1 cellular context compared by ENCODE assay signal in the genomic region with DNA sequence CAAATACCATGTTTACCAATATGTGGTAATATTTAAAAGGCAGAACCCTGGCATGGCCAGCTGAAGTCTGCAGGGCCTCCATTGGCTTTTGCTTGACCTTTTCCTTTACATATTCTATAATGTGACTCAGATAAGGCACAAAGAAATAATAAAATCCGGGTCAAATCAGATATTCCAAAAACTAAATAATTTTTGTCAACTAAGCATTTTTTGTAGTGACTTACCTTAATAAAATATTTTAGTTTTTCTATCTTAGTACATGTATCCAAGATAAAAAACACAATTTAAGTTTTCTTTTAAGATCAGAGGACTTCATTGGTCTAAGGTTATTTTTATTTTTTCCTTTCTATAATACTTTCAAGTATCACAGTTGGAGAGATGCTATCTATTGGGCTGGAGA.
TF ChIP-seq lines count a peak whose summit lies in the region.

No MANE protein-coding gene starts in this region.

TF ChIP-seq in K562, 482 proteins besides CTCF, POLR2A, EP300 and RAD21 (continued from another document and continues in another):
- TF ChIP-seq, protein P1, sequence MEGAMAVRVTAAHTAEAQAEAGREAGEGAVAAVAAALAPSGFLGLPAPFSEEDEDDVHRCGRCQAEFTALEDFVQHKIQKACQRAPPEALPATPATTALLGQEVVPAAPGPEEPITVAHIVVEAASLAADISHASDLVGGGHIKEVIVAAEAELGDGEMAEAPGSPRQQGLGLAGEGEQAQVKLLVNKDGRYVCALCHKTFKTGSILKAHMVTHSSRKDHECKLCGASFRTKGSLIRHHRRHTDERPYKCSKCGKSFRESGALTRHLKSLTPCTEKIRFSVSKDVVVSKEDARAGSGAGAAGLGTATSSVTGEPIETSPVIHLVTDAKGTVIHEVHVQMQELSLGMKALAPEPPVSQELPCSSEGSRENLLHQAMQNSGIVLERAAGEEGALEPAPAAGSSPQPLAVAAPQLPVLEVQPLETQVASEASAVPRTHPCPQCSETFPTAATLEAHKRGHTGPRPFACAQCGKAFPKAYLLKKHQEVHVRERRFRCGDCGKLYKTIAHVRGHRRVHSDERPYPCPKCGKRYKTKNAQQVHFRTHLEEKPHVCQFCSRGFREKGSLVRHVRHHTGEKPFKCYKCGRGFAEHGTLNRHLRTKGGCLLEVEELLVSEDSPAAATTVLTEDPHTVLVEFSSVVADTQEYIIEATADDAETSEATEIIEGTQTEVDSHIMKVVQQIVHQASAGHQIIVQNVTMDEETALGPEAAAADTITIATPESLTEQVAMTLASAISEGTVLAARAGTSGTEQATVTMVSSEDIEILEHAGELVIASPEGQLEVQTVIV (CRISPR knock-in tag; IDR thresholded peaks at IDR 0.05; ENCODE audit: borderline replicate concordance): no peak
- no peak for TF ChIP-seq ETV6 (IDR thresholded peaks at IDR 0.05; ENCODE audit: borderline replicate concordance in 1 of 2, low read depth in 2 of 2, low read length in 1 of 2)
- no peak for TF ChIP-seq ETV6 (CRISPR knock-in tag; IDR thresholded peaks at IDR 0.05; ENCODE audit: borderline replicate concordance)
- no peak for TF ChIP-seq POLR2AphosphoS2 (IDR thresholded peaks at IDR 0.05; ENCODE audit: low read length)
- no peak for TF ChIP-seq TCF3 (CRISPR knock-in tag; IDR thresholded peaks at IDR 0.05)
- no peak for TF ChIP-seq RBBP5 (IDR thresholded peaks at IDR 0.05; ENCODE audit: borderline replicate concordance, insufficient read depth, low read length, poor library complexity, severe bottlenecking)
- no peak for TF ChIP-seq HNRNPH1 (optimal IDR thresholded peaks at IDR 0.05; ENCODE audit: low read depth, low read length)
- no peak for TF ChIP-seq SRSF3 (IDR thresholded peaks at IDR 0.05; ENCODE audit: insufficient read depth, low read length)
- TF ChIP-seq PYGO2 (tag; IDR thresholded peaks at IDR 0.05): no peak
- TF ChIP-seq BDP1 (IDR thresholded peaks at IDR 0.05; ENCODE audit: insufficient read depth, insufficient read length): no peak
- TF ChIP-seq, protein P2, sequence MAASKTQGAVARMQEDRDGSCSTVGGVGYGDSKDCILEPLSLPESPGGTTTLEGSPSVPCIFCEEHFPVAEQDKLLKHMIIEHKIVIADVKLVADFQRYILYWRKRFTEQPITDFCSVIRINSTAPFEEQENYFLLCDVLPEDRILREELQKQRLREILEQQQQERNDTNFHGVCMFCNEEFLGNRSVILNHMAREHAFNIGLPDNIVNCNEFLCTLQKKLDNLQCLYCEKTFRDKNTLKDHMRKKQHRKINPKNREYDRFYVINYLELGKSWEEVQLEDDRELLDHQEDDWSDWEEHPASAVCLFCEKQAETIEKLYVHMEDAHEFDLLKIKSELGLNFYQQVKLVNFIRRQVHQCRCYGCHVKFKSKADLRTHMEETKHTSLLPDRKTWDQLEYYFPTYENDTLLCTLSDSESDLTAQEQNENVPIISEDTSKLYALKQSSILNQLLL (CRISPR knock-in tag; IDR thresholded peaks at IDR 0.05; ENCODE audit: borderline replicate concordance): no peak
- TF ChIP-seq, protein P3, sequence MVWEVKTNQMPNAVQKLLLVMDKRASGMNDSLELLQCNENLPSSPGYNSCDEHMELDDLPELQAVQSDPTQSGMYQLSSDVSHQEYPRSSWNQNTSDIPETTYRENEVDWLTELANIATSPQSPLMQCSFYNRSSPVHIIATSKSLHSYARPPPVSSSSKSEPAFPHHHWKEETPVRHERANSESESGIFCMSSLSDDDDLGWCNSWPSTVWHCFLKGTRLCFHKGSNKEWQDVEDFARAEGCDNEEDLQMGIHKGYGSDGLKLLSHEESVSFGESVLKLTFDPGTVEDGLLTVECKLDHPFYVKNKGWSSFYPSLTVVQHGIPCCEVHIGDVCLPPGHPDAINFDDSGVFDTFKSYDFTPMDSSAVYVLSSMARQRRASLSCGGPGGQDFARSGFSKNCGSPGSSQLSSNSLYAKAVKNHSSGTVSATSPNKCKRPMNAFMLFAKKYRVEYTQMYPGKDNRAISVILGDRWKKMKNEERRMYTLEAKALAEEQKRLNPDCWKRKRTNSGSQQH (CRISPR knock-in tag; IDR thresholded peaks at IDR 0.05): no peak
- TF ChIP-seq, protein P4, sequence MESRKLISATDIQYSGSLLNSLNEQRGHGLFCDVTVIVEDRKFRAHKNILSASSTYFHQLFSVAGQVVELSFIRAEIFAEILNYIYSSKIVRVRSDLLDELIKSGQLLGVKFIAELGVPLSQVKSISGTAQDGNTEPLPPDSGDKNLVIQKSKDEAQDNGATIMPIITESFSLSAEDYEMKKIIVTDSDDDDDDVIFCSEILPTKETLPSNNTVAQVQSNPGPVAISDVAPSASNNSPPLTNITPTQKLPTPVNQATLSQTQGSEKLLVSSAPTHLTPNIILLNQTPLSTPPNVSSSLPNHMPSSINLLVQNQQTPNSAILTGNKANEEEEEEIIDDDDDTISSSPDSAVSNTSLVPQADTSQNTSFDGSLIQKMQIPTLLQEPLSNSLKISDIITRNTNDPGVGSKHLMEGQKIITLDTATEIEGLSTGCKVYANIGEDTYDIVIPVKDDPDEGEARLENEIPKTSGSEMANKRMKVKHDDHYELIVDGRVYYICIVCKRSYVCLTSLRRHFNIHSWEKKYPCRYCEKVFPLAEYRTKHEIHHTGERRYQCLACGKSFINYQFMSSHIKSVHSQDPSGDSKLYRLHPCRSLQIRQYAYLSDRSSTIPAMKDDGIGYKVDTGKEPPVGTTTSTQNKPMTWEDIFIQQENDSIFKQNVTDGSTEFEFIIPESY (CRISPR knock-in tag; IDR thresholded peaks at IDR 0.05): no peak
- TF ChIP-seq CBX5 (IDR thresholded peaks at IDR 0.05; ENCODE audit: borderline replicate concordance, low read depth): no peak
- TF ChIP-seq ZNF316 (IDR thresholded peaks at IDR 0.05): peak; percentile 94
- no peak for TF ChIP-seq ZBTB8A (IDR thresholded peaks at IDR 0.05; ENCODE audit: partially characterized antibody)
- no peak for TF ChIP-seq CBX3 (IDR thresholded peaks at IDR 0.05; ENCODE audit: borderline replicate concordance in 1 of 2, low read length in 2 of 2)
- no peak for TF ChIP-seq SMAD4 (CRISPR knock-in tag; conservative IDR thresholded peaks at IDR 0.05)
- no peak for TF ChIP-seq LARP7 (IDR thresholded peaks at IDR 0.05)
- no peak for TF ChIP-seq TRIM24 (IDR thresholded peaks at IDR 0.05)
- TF ChIP-seq FUS (optimal IDR thresholded peaks at IDR 0.05; ENCODE audit: low read depth, low read length): no peak
- TF ChIP-seq, protein P5, sequence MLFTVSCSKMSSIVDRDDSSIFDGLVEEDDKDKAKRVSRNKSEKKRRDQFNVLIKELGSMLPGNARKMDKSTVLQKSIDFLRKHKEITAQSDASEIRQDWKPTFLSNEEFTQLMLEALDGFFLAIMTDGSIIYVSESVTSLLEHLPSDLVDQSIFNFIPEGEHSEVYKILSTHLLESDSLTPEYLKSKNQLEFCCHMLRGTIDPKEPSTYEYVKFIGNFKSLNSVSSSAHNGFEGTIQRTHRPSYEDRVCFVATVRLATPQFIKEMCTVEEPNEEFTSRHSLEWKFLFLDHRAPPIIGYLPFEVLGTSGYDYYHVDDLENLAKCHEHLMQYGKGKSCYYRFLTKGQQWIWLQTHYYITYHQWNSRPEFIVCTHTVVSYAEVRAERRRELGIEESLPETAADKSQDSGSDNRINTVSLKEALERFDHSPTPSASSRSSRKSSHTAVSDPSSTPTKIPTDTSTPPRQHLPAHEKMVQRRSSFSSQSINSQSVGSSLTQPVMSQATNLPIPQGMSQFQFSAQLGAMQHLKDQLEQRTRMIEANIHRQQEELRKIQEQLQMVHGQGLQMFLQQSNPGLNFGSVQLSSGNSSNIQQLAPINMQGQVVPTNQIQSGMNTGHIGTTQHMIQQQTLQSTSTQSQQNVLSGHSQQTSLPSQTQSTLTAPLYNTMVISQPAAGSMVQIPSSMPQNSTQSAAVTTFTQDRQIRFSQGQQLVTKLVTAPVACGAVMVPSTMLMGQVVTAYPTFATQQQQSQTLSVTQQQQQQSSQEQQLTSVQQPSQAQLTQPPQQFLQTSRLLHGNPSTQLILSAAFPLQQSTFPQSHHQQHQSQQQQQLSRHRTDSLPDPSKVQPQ (CRISPR knock-in tag; IDR thresholded peaks at IDR 0.05; ENCODE audit: borderline replicate concordance): no peak
- peak; percentile 91 for TF ChIP-seq MAFF (IDR thresholded peaks at IDR 0.05; ENCODE audit: low read length)
- TF ChIP-seq, protein P6, sequence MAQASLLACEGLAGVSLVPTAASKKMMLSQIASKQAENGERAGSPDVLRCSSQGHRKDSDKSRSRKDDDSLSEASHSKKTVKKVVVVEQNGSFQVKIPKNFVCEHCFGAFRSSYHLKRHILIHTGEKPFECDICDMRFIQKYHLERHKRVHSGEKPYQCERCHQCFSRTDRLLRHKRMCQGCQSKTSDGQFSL (CRISPR knock-in tag; IDR thresholded peaks at IDR 0.05): no peak
- TF ChIP-seq, protein P6 (tag; IDR thresholded peaks at IDR 0.05): no peak
- peak; percentile 93 for TF ChIP-seq MAFK (IDR thresholded peaks at IDR 0.05; ENCODE audit: low read length)
- peak; percentile 80 for TF ChIP-seq C11orf30 (IDR thresholded peaks at IDR 0.05; ENCODE audit: low read depth)
- TF ChIP-seq CXXC5 (CRISPR knock-in tag; IDR thresholded peaks at IDR 0.05): no peak
- TF ChIP-seq ZNF778 (CRISPR knock-in tag; IDR thresholded peaks at IDR 0.05): no peak
- TF ChIP-seq NR4A1 (CRISPR knock-in tag; IDR thresholded peaks at IDR 0.05): no peak
- TF ChIP-seq NR4A1 (tag; IDR thresholded peaks at IDR 0.05): no peak
- no peak for TF ChIP-seq ZNF175 (CRISPR knock-in tag; IDR thresholded peaks at IDR 0.05; ENCODE audit: low read depth)
- TF ChIP-seq, protein P7, sequence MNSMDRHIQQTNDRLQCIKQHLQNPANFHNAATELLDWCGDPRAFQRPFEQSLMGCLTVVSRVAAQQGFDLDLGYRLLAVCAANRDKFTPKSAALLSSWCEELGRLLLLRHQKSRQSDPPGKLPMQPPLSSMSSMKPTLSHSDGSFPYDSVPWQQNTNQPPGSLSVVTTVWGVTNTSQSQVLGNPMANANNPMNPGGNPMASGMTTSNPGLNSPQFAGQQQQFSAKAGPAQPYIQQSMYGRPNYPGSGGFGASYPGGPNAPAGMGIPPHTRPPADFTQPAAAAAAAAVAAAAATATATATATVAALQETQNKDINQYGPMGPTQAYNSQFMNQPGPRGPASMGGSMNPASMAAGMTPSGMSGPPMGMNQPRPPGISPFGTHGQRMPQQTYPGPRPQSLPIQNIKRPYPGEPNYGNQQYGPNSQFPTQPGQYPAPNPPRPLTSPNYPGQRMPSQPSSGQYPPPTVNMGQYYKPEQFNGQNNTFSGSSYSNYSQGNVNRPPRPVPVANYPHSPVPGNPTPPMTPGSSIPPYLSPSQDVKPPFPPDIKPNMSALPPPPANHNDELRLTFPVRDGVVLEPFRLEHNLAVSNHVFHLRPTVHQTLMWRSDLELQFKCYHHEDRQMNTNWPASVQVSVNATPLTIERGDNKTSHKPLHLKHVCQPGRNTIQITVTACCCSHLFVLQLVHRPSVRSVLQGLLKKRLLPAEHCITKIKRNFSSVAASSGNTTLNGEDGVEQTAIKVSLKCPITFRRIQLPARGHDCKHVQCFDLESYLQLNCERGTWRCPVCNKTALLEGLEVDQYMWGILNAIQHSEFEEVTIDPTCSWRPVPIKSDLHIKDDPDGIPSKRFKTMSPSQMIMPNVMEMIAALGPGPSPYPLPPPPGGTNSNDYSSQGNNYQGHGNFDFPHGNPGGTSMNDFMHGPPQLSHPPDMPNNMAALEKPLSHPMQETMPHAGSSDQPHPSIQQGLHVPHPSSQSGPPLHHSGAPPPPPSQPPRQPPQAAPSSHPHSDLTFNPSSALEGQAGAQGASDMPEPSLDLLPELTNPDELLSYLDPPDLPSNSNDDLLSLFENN (IDR thresholded peaks at IDR 0.05; ENCODE audit: low read depth in 2 of 2, low read length in 2 of 2): no peak
- TF ChIP-seq, protein P8, sequence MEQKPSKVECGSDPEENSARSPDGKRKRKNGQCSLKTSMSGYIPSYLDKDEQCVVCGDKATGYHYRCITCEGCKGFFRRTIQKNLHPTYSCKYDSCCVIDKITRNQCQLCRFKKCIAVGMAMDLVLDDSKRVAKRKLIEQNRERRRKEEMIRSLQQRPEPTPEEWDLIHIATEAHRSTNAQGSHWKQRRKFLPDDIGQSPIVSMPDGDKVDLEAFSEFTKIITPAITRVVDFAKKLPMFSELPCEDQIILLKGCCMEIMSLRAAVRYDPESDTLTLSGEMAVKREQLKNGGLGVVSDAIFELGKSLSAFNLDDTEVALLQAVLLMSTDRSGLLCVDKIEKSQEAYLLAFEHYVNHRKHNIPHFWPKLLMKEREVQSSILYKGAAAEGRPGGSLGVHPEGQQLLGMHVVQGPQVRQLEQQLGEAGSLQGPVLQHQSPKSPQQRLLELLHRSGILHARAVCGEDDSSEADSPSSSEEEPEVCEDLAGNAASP (IDR thresholded peaks at IDR 0.05): no peak
- no peak for TF ChIP-seq ZNF583 (CRISPR knock-in tag; IDR thresholded peaks at IDR 0.05)
- TF ChIP-seq, protein P9, sequence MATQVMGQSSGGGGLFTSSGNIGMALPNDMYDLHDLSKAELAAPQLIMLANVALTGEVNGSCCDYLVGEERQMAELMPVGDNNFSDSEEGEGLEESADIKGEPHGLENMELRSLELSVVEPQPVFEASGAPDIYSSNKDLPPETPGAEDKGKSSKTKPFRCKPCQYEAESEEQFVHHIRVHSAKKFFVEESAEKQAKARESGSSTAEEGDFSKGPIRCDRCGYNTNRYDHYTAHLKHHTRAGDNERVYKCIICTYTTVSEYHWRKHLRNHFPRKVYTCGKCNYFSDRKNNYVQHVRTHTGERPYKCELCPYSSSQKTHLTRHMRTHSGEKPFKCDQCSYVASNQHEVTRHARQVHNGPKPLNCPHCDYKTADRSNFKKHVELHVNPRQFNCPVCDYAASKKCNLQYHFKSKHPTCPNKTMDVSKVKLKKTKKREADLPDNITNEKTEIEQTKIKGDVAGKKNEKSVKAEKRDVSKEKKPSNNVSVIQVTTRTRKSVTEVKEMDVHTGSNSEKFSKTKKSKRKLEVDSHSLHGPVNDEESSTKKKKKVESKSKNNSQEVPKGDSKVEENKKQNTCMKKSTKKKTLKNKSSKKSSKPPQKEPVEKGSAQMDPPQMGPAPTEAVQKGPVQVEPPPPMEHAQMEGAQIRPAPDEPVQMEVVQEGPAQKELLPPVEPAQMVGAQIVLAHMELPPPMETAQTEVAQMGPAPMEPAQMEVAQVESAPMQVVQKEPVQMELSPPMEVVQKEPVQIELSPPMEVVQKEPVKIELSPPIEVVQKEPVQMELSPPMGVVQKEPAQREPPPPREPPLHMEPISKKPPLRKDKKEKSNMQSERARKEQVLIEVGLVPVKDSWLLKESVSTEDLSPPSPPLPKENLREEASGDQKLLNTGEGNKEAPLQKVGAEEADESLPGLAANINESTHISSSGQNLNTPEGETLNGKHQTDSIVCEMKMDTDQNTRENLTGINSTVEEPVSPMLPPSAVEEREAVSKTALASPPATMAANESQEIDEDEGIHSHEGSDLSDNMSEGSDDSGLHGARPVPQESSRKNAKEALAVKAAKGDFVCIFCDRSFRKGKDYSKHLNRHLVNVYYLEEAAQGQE (CRISPR knock-in tag; IDR thresholded peaks at IDR 0.05; ENCODE audit: low read depth): no peak
- peak; percentile 88 for TF ChIP-seq MAFG (tag; conservative IDR thresholded peaks at IDR 0.05)
